In genomic region chr1:200234938-200235337, GRCh38 we compare ENCODE assay signal across 14 cellular contexts.
A peak's percentile ranks its signal among the peaks of the same experiment; 100 is the strongest.
DNase-seq lines count a peak whose midpoint lies in the region; ATAC-seq and TF ChIP-seq lines count a peak whose summit lies in the region.
"Had no signal": no experiment of that assay in that cellular context is flagged by ENCODE, and none has a peak within 500 bp of the region (broad histone marks: within the 10 kb centered on the region; RNA-seq: fewer than 3 reads in every experiment).

No MANE protein-coding gene starts in this region.

- H3K4me2 ChIP-seq in PC-3 (ENCODE audit: low read length), result no peak overlapping the region
- H3K4me2 ChIP-seq in smooth muscle cell, result no peak overlapping the region

- H2AFZ ChIP-seq in PC-3 (ENCODE audit: low read length) (no peak overlapping the region), smooth muscle cell (ENCODE audit: low read depth) (no peak overlapping the region)
- H2AFZ ChIP-seq: GM23248 had no signal

- H3K4me3 ChIP-seq in PC-3 (ENCODE audit: low read length) (no peak overlapping the region), epithelial cell of esophagus (ENCODE audit: low read length) (no peak overlapping the region), smooth muscle cell (no peak overlapping the region)
- H3K4me3 ChIP-seq: GM23248 had no signal

- H3K4me1 ChIP-seq in PC-3 (ENCODE audit: insufficient read depth, low read length) (peaks cover 21% of the 10 kb centered on the region), smooth muscle cell (ENCODE audit: low read depth) (peaks cover 23% of the 10 kb centered on the region)

- DNase-seq in PC-3, result peak; percentile 81
- peak; percentile 35 for DNase-seq in epithelial cell of esophagus (ENCODE audit: low read depth)
- no peak for DNase-seq in smooth muscle cell (lab: John Stamatoyannopoulos, UW; ENCODE audit: unreplicated experiment)
- no peak for DNase-seq in SK-N-DZ (ENCODE audit: low spot score)
- no peak for DNase-seq in NCI-H146 (lab: John Stamatoyannopoulos, UW)
- DNase-seq: C1 segment of cervical spinal cord; Calu3; CD4-positive, alpha-beta memory T cell; COR-L47; DND-41; GM23248; H7; HCEC 1CT had no signal

- ATAC-seq in PC-3 (peak; percentile 77), HG02938 (IDR thresholded peaks at IDR 0.05; ENCODE audit: unreplicated experiment) (no peak)

- H3K79me2 ChIP-seq in PC-3 (ENCODE audit: low read length), result no peaks in the 10 kb centered on the region
- no peaks in the 10 kb centered on the region for H3K79me2 ChIP-seq in smooth muscle cell (ENCODE audit: low read depth)

- H3K9ac ChIP-seq in PC-3 (ENCODE audit: low read length) (no peak overlapping the region), smooth muscle cell (ENCODE audit: low read depth) (no peak overlapping the region)
- H3K9ac ChIP-seq: GM23248 had no signal

- no peaks in the 10 kb centered on the region for H3K27me3 ChIP-seq in PC-3 (ENCODE audit: low read length)
- no peaks in the 10 kb centered on the region for H3K27me3 ChIP-seq in smooth muscle cell (ENCODE audit: low read depth)

- intact Hi-C loops in PC-3 (cut with micrococcal nuclease), result no loop called here

- H3K27ac ChIP-seq in PC-3 (ENCODE audit: low read length) (no peak overlapping the region; the same call in 1 of the 2 replicates), smooth muscle cell (ENCODE audit: low read depth) (peak overlapping the region; percentile 85)
- H3K27ac ChIP-seq: GM23248 had no signal

- H3K9me3 ChIP-seq in PC-3 (ENCODE audit: low read length) (no peaks in the 10 kb centered on the region), smooth muscle cell (replicated peaks; ENCODE audit: low read depth) (no peaks in the 10 kb centered on the region)

- TF ChIP-seq CTCF in PC-3 (conservative IDR thresholded peaks at IDR 0.05; ENCODE audit: low read depth, low read length) (no peak), epithelial cell of esophagus (IDR thresholded peaks at IDR 0.05; ENCODE audit: insufficient read depth, low read depth, low read length, missing control alignments) (no peak), smooth muscle cell (IDR thresholded peaks at IDR 0.05; ENCODE audit: borderline replicate concordance, insufficient read depth, poor library complexity, severe bottlenecking) (no peak)

- H3K9me2 ChIP-seq in PC-3 (replicated peaks; ENCODE audit: low read length), result no peaks in the 10 kb centered on the region; the same call in 1 of the 2 replicates

- no TSS peak for BruUV-seq in PC-3 (replicated peaks; lab: Mats Ljungman, UMichigan)

- POLR2A ChIA-PET in PC-3 (lab: Charles Lee; ENCODE audit: unreplicated experiment), result no interaction called here

- H3F3A ChIP-seq in PC-3 (ENCODE audit: low read length, unreplicated experiment) (no peaks in the 10 kb centered on the region), smooth muscle cell (ENCODE audit: low read depth) (peaks cover 11% of the 10 kb centered on the region)

- H4K20me1 ChIP-seq in PC-3 (ENCODE audit: low read length), result no peaks in the 10 kb centered on the region
- no peaks in the 10 kb centered on the region for H4K20me1 ChIP-seq in smooth muscle cell (ENCODE audit: low read depth)

- H3K36me3 ChIP-seq in PC-3 (ENCODE audit: low read depth, low read length) (no peaks in the 10 kb centered on the region), smooth muscle cell (ENCODE audit: low read depth) (no peaks in the 10 kb centered on the region)

- CTCF ChIA-PET in PC-3 (lab: Charles Lee), result interaction anchor here (0.7 kb wide), 1 partner anchor 15 kb away, joined by 6 read pairs; no protein-coding TSS in a partner anchor

- 95% methylated on average over 2 of the region's 2 CpGs for WGBS in smooth muscle cell (ENCODE audit: low lambda C conversion rate)

Comparison
In these comparisons a context has a peak if more than half of its experiments do, and no peak if none do; other contexts are left out.
1. DNase-seq: peak in PC-3 (single experiment) and epithelial cell of esophagus (single experiment); none in smooth muscle cell (single experiment), SK-N-DZ (single experiment) and NCI-H146 (single experiment).